ENCODE assay signal across 8 cellular contexts in the genomic region with DNA sequence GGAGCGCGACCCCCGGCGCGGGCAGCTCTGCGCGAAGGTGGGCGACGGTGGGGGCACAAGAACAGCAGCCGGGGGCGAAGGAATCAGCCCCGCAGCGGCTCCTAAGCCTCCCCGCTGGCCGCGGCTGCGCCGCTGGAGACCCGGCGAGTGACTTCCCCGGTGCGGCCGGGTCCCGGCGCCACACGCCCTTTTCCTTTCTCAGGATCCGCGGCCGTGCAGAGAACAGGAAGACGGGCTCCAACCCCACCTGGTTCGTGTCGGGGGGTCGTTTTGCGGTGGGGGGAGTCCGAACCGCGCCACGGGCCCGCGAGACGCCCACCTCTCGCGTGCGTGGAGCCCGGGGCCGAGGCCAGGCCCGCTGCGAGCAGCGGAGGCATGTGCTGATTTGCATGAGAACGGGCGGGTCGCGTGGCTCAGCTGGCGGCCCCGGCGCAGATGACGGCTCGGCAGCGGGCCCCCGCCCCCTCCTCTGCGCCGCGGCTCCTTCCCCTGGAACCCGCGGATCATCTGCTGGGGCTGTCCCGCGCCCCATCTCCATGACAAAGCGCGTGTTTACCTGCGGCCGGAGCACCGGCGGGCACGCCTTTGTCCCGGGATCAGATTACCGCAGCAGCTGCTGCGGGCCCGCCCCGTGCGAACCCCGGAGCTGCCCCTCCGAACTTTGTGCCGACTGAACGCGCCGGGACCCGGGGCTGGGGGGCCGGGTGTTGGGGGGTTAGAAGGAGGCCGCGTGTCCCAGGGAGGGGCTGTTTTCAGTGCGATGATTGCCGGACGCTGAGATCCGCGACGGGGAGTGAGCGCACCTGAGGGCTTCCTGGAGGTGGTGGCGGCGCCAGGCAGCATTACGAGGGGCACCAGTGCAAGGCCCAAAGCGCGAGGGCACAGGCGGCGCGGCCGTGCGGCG. TPM values are rescaled to one million over a fixed set of nuclear protein-coding genes. Genes with fewer than 3 reads are reported as not detected.
A peak's percentile ranks its signal among the peaks of the same experiment; 100 is the strongest.
DNase-seq lines count a peak whose midpoint lies in the region; ATAC-seq and TF ChIP-seq lines count a peak whose summit lies in the region.

No MANE protein-coding gene starts in this region.

- peak overlapping the region in 1 of 2 donors; percentile 10 for H3K9ac ChIP-seq in duodenal mucosa (ENCODE audit: low read depth in 1 of 2, low read length in 2 of 2)

- H3K27me3 Mint-ChIP-seq in T-helper 2 cell treated with Interferon-gamma antibody and Interleukin-4, amounts not matched to agents 5 μg/mL and 100 μg/mL, for 36 hours (ENCODE audit: low read depth), result peaks cover 78% of the 10 kb centered on the region

- ATAC-seq in GM19395 (IDR thresholded peaks at IDR 0.05; ENCODE audit: unreplicated experiment), result peak; percentile 55
- ATAC-seq in HG03469 (IDR thresholded peaks at IDR 0.05; ENCODE audit: unreplicated experiment), result peak; percentile 61

- peaks cover 67 to 73% of the 10 kb centered on the region in 2 donors for H3K27me3 ChIP-seq in duodenal mucosa (ENCODE audit: control insufficient read depth in 1 of 2, insufficient read depth in 2 of 2, low read length in 2 of 2)
- H3K27me3 ChIP-seq in mononuclear cell (ENCODE audit: insufficient read depth, low read length), result peaks cover 83% of the 10 kb centered on the region
- H3K27me3 ChIP-seq in tibial nerve, result peaks cover 6 to 89% of the 10 kb centered on the region in 2 donors

- peaks cover 1% of the 10 kb centered on the region for H3K36me3 Mint-ChIP-seq in T-helper 2 cell treated with Interferon-gamma antibody and Interleukin-4, amounts not matched to agents 5 μg/mL and 100 μg/mL, for 36 hours (ENCODE audit: low read depth)

- DNase-seq in CD1c-positive myeloid dendritic cell (ENCODE audit: extremely low spot score) (peak; percentile 38), tibial nerve (ENCODE audit: low spot score in 2 of 2) (no peak), H4 (ENCODE audit: low spot score) (no peak)
- DNase-seq in T-helper 2 cell treated with Interferon-gamma antibody and Interleukin-4, amounts not matched to agents 5 μg/mL and 100 μg/mL, for 36 hours (ENCODE audit: low spot score), result peak; percentile 28

- 0 to 1% methylated on average over 16 to 49 of the region's 108 CpGs for WGBS in tibial nerve, 2 donors

- peaks cover 17% of the 10 kb centered on the region for H3K4me1 Mint-ChIP-seq in T-helper 2 cell treated with Interferon-gamma antibody and Interleukin-4, amounts not matched to agents 5 μg/mL and 100 μg/mL, for 36 hours (ENCODE audit: low read depth)

- no peaks in the 10 kb centered on the region for H3K9me3 ChIP-seq in duodenal mucosa (ENCODE audit: control insufficient read depth in 1 of 2, low read length in 2 of 2)
- H3K9me3 ChIP-seq in mononuclear cell (ENCODE audit: low read depth, low read length), result no peaks in the 10 kb centered on the region
- no peaks in the 10 kb centered on the region for H3K9me3 ChIP-seq in tibial nerve

- TF ChIP-seq EP300 in tibial nerve (IDR thresholded peaks at IDR 0.05), result no peak

- H3K9me3 Mint-ChIP-seq in T-helper 2 cell treated with Interferon-gamma antibody and Interleukin-4, amounts not matched to agents 5 μg/mL and 100 μg/mL, for 36 hours, result no peaks in the 10 kb centered on the region

- H3K36me3 ChIP-seq in duodenal mucosa (ENCODE audit: control insufficient read depth in 1 of 2, insufficient read depth in 2 of 2, low read length in 2 of 2) (no peaks in the 10 kb centered on the region), tibial nerve (no peaks in the 10 kb centered on the region)

- H3K27ac ChIP-seq in duodenal mucosa (ENCODE audit: low read depth, low read length) (no peak overlapping the region), tibial nerve (no peak overlapping the region)

- no peak overlapping the region for H3K27ac Mint-ChIP-seq in T-helper 2 cell treated with Interferon-gamma antibody and Interleukin-4, amounts not matched to agents 5 μg/mL and 100 μg/mL, for 36 hours

- no peak for TF ChIP-seq CTCF in tibial nerve (IDR thresholded peaks at IDR 0.05)

- no peak for TF ChIP-seq POLR2A in tibial nerve (IDR thresholded peaks at IDR 0.05)

- peak overlapping the region; percentile 53 to 57 for H3K4me3 ChIP-seq in duodenal mucosa (ENCODE audit: low read depth in 1 of 2, low read length in 2 of 2)
- H3K4me3 ChIP-seq in mononuclear cell (ENCODE audit: low read length), result peak overlapping the region; percentile 19
- peak overlapping the region; percentile 22 to 52 (median 42) for H3K4me3 ChIP-seq in tibial nerve

- peak overlapping the region; percentile 62 for H3K4me3 Mint-ChIP-seq in T-helper 2 cell treated with Interferon-gamma antibody and Interleukin-4, amounts not matched to agents 5 μg/mL and 100 μg/mL, for 36 hours

- H3K4me1 ChIP-seq in duodenal mucosa (ENCODE audit: control insufficient read depth in 1 of 2, insufficient read depth in 2 of 2, low read length in 2 of 2) (peaks cover 25 to 35% of the 10 kb centered on the region in 2 donors), mononuclear cell (ENCODE audit: insufficient read depth, low read length) (peaks cover 58% of the 10 kb centered on the region), tibial nerve (peaks cover 0 to 62% (median 42%) of the 10 kb centered on the region in 4 donors)

RNA-seq across cellular contexts. Expression of a gene that starts 4.9 kb away (rescaled TPM):
- total RNA-seq in mononuclear cell (1.8 TPM), tibial nerve (1 to 10 TPM; 3.3 to 7.9 (median 6.6) TPM)
- total RNA-seq in H4 (2014; rRNA removed; shearing (Covaris generic)), result 0.54 and 2.2 TPM in 2 replicates

RNA-seq across cellular contexts. Expression of a gene that starts 10.8 kb away (rescaled TPM):
- total RNA-seq in mononuclear cell (18.7 TPM), tibial nerve (10 to 100 TPM; 26.0 to 35.4 (median 32.1) TPM)
- total RNA-seq in H4 (2014; rRNA removed; shearing (Covaris generic)), result 4.8 and 5.6 TPM in 2 replicates

Comparison
In these comparisons a context has a peak if more than half of its experiments do, and no peak if none do; other contexts are left out.
1. DNase-seq: peak in CD1c-positive myeloid dendritic cell (single experiment) and T-helper 2 cell treated with Interferon-gamma antibody and Interleukin-4, amounts not matched to agents 5 μg/mL and 100 μg/mL, for 36 hours (single experiment); none in tibial nerve (0 of 2) and H4 (single experiment).
2. Peak in every context shown above with its lines, with median percentiles within 50 percentile points of each other: H3K4me3 ChIP-seq.